ENCODE assay signal across 19 cellular contexts in genomic region chr3:108408883-108409612, GRCh38.
DNase-seq lines count a peak whose midpoint lies in the region; ATAC-seq and TF ChIP-seq lines count a peak whose summit lies in the region.
"Had no signal": no experiment of that assay in that cellular context is flagged by ENCODE, and none has a peak within 500 bp of the region (broad histone marks: within the 10 kb centered on the region; RNA-seq: fewer than 3 reads in every experiment).

No MANE protein-coding gene starts in this region.

- H3K9ac ChIP-seq in colonic mucosa (ENCODE audit: low read depth in 2 of 2, low read length in 2 of 2) = peak overlapping the region in 1 of 2 donors; percentile 62

- no peaks in the 10 kb centered on the region for H3K27me3 Mint-ChIP-seq in memory B cell

- no peaks in the 10 kb centered on the region for H3K4me1 ChIP-seq in colonic mucosa
- peaks cover 11 to 66% (median 21%) of the 10 kb centered on the region in 4 donors for H3K4me1 ChIP-seq in transverse colon
- H3K4me1 ChIP-seq in gastroesophageal sphincter = peaks cover 0 to 9% (median 0%) of the 10 kb centered on the region in 3 donors
- H3K4me1 ChIP-seq in A673 (ENCODE audit: insufficient read depth, low read length, poor library complexity, severe bottlenecking) = peaks cover 6% of the 10 kb centered on the region
- H3K4me1 ChIP-seq: Caco-2, SJSA1 had no signal

- intact Hi-C loops in colonic mucosa (cut with DNase I) = no loop called here
- intact Hi-C loops in transverse colon (cut with DNase I; ENCODE audit: low total_unique reads) = no loop called here
- intact Hi-C loops in A673 (cut with micrococcal nuclease; ENCODE audit: unreplicated experiment) = loop anchor here (5.0 kb wide), 1 partner anchor 472 kb away; no protein-coding TSS in a partner anchor

- CTCF ChIA-PET in A673 (lab: Charles Lee) = no interaction called here

- no peaks in the 10 kb centered on the region for H3K27me3 ChIP-seq in colonic mucosa
- no peaks in the 10 kb centered on the region for H3K27me3 ChIP-seq in transverse colon
- H3K27me3 ChIP-seq in gastroesophageal sphincter = no peaks in the 10 kb centered on the region
- H3K27me3 ChIP-seq in A673 (replicated peaks; ENCODE audit: insufficient read depth, low read depth, low read length, poor library complexity) = no peaks in the 10 kb centered on the region
- H3K27me3 ChIP-seq: SJSA1 had no signal

- peak overlapping the region; percentile 81 for H3K27ac Mint-ChIP-seq in memory B cell
- H3K27ac Mint-ChIP-seq: CD4-positive, CD25-positive, alpha-beta regulatory T cell; GM23338 had no signal

- in situ Hi-C loops in transverse colon (cut with MboI; ENCODE audit: low pct_ligation_motif_present in 1 of 4, low pct_unique_long_range_greater_than_20kb in 1 of 4, low sequenced_read_pairs in 3 of 4) = loop anchor here in 1 of 4 donors (10.0 kb wide), 1 partner anchor 474 kb away; no protein-coding TSS in a partner anchor

- H3K4me1 Mint-ChIP-seq in memory B cell = peaks cover 16% of the 10 kb centered on the region
- H3K4me1 Mint-ChIP-seq: CD4-positive, CD25-positive, alpha-beta regulatory T cell had no signal

- DNase-seq in colonic mucosa (peak; percentile 92), memory B cell (ENCODE audit: low spot score in 2 of 2) (no peak), transverse colon (peak; percentile 83), left lobe of liver (ENCODE audit: low spot score) (no peak), A673 (ENCODE audit: low spot score) (no peak)
- DNase-seq: Caco-2; CD4-positive, CD25-positive, alpha-beta regulatory T cell; GDM1; KBM-7; NCI-H1048; NCI-H146; NCI-H2081; NCI-H82; PC-9 had no signal

- TF ChIP-seq CTCF in C4-2B (conservative IDR thresholded peaks at IDR 0.05) (no peak), colonic mucosa (IDR thresholded peaks at IDR 0.05) (no peak), transverse colon (IDR thresholded peaks at IDR 0.05) (no peak), gastroesophageal sphincter (IDR thresholded peaks at IDR 0.05) (no peak), A673 (conservative IDR thresholded peaks at IDR 0.05; ENCODE audit: low read depth, low read length) (no peak)

- H3K4me3 ChIP-seq in colonic mucosa = no peak overlapping the region
- H3K4me3 ChIP-seq in transverse colon = no peak overlapping the region
- H3K4me3 ChIP-seq in gastroesophageal sphincter = no peak overlapping the region
- H3K4me3 ChIP-seq in A673 (ENCODE audit: low read depth, low read length, poor library complexity, severe bottlenecking) = no peak overlapping the region
- H3K4me3 ChIP-seq: GM23338, PC-9, SJSA1 had no signal

- 62 to 63% methylated on average over 6 of the region's 6 CpGs for WGBS in transverse colon (ENCODE audit: low coverage in 1 of 2), 2 donors
- 81 to 92% methylated on average over 2 to 6 of the region's 6 CpGs for WGBS in gastroesophageal sphincter (ENCODE audit: low coverage in 1 of 2), 2 donors

- H3K9me3 Mint-ChIP-seq in memory B cell = no peaks in the 10 kb centered on the region
- H3K9me3 Mint-ChIP-seq: CD4-positive, CD25-positive, alpha-beta regulatory T cell; GM23338 had no signal

- no TSS peak for BruUV-seq in A673 (replicated peaks; lab: Mats Ljungman, UMichigan)

- H3K9me3 ChIP-seq in colonic mucosa = no peaks in the 10 kb centered on the region
- H3K9me3 ChIP-seq in transverse colon = no peaks in the 10 kb centered on the region
- H3K9me3 ChIP-seq in gastroesophageal sphincter = no peaks in the 10 kb centered on the region
- no peaks in the 10 kb centered on the region for H3K9me3 ChIP-seq in A673 (ENCODE audit: low read depth, low read length, poor library complexity, severe bottlenecking)
- H3K9me3 ChIP-seq: Caco-2, SJSA1 had no signal

- H3K27ac ChIP-seq in C4-2B = peak overlapping the region; percentile 69
- H3K27ac ChIP-seq in colonic mucosa = peak overlapping the region; percentile 80
- H3K27ac ChIP-seq in transverse colon = peak overlapping the region; percentile 79 to 89 (median 84)
- no peak overlapping the region for H3K27ac ChIP-seq in gastroesophageal sphincter
- no peak overlapping the region for H3K27ac ChIP-seq in A673 (ENCODE audit: low read depth, low read length, poor library complexity, severe bottlenecking)
- H3K27ac ChIP-seq: PC-9, SJSA1 had no signal

- H3K4me3 Mint-ChIP-seq in memory B cell = no peak overlapping the region
- H3K4me3 Mint-ChIP-seq: CD4-positive, CD25-positive, alpha-beta regulatory T cell; GM23338 had no signal

- TF ChIP-seq POLR2A in transverse colon (IDR thresholded peaks at IDR 0.05) (no peak), gastroesophageal sphincter (IDR thresholded peaks at IDR 0.05) (no peak)

- no peaks in the 10 kb centered on the region for H3K36me3 Mint-ChIP-seq in memory B cell
- H3K36me3 Mint-ChIP-seq: CD4-positive, CD25-positive, alpha-beta regulatory T cell had no signal

- ATAC-seq in memory B cell (ENCODE audit: low read depth) = no peak
- ATAC-seq in left lobe of liver = no peak
- ATAC-seq in gastroesophageal sphincter = no peak
- ATAC-seq: GM23338, HCT116 had no signal

- TF ChIP-seq EP300 in transverse colon (IDR thresholded peaks at IDR 0.05; ENCODE audit: low read depth) = no peak
- TF ChIP-seq EP300 in gastroesophageal sphincter (IDR thresholded peaks at IDR 0.05) = no peak

- POLR2A ChIA-PET in A673 (lab: Charles Lee; ENCODE audit: low non-redundant PET) = no interaction called here

- H3K36me3 ChIP-seq in colonic mucosa (no peaks in the 10 kb centered on the region), transverse colon (no peaks in the 10 kb centered on the region), gastroesophageal sphincter (no peaks in the 10 kb centered on the region), A673 (ENCODE audit: insufficient read depth, low read length, poor library complexity, severe bottlenecking) (no peaks in the 10 kb centered on the region)
- H3K36me3 ChIP-seq: SJSA1 had no signal

Comparison
In these comparisons a context has a peak if more than half of its experiments do, and no peak if none do; other contexts are left out.
1. H3K27ac ChIP-seq: peak in C4-2B (single experiment), colonic mucosa (single experiment) and transverse colon (4 of 4); none in gastroesophageal sphincter (0 of 4) and A673 (single experiment).
2. DNase-seq: peak in colonic mucosa (single experiment) and transverse colon (single experiment); none in memory B cell (0 of 2), left lobe of liver (single experiment) and A673 (single experiment).